Comparison of ENCODE assay signal across 19 cellular contexts in genomic region chr18:12036201-12036751, GRCh38. TPM values are rescaled to one million over a fixed set of nuclear protein-coding genes. Genes with fewer than 3 reads are reported as not detected.
DNase-seq lines count a peak whose midpoint lies in the region; TF ChIP-seq lines count a peak whose summit lies in the region.
"Had no signal": no experiment of that assay in that cellular context is flagged by ENCODE, and none has a peak within 500 bp of the region (broad histone marks: within the 10 kb centered on the region; RNA-seq: fewer than 3 reads in every experiment).

No MANE protein-coding gene starts in this region.

- no peaks in the 10 kb centered on the region for H3K36me3 ChIP-seq in right atrium auricular region

- no peak overlapping the region for H3K27ac ChIP-seq in right atrium auricular region
- peak overlapping the region; percentile 34 for H3K27ac ChIP-seq in epithelial cell of prostate
- H3K27ac ChIP-seq: BLaER1 had no signal

- DNase-seq in right atrium auricular region (ENCODE audit: low spot score): peak; percentile 47
- no peak for DNase-seq in cardiac septum (ENCODE audit: low spot score)
- no peak for DNase-seq in epithelial cell of prostate (ENCODE audit: low read depth, low spot score)
- no peak for DNase-seq in LoVo (ENCODE audit: low spot score)
- no peak for DNase-seq in posterior vena cava (ENCODE audit: low spot score)
- no peak for DNase-seq in GM13977 (ENCODE audit: low spot score)
- no peak for DNase-seq in effector CD4-positive, alpha-beta T cell
- DNase-seq: CD8-positive, alpha-beta T cell; DMS79 treated with DMSO at 0.1 percent for 48 hours; NCI-H187; NCI-H2171; NK-92 treated with Interleukin-12 subunit alpha and Interleukin-12 subunit beta, amount 100 ng/mL, for 24 hours; RPMI8226; SIG-M5 had no signal

- intact Hi-C loops in cardiac septum (cut with DNase I) (loop anchor here (5.0 to 10.0 kb wide), 2 partner anchors 51 to 304 kb away; partner anchors contain the start of gene IMPA2), posterior vena cava (cut with DNase I) (loop anchor here in 1 of 2 donors (10.0 kb wide), 1 partner anchor 101 kb away; no protein-coding TSS in a partner anchor)

- no peaks in the 10 kb centered on the region for H3K36me3 Mint-ChIP-seq in nephron (ENCODE audit: low read depth)
- H3K36me3 Mint-ChIP-seq: CD8-positive, alpha-beta T cell had no signal

- H3K4me3 Mint-ChIP-seq in nephron: peak overlapping the region; percentile 24 to 56 (median 45)
- H3K4me3 Mint-ChIP-seq: CD8-positive, alpha-beta T cell had no signal

- H3K4me1 ChIP-seq in right atrium auricular region: peaks cover 0 to 11% of the 10 kb centered on the region in 2 donors

- no peaks in the 10 kb centered on the region for H3K9me3 ChIP-seq in right atrium auricular region
- H3K9me3 ChIP-seq: BLaER1 had no signal

- no peaks in the 10 kb centered on the region for H3K9me3 Mint-ChIP-seq in nephron
- H3K9me3 Mint-ChIP-seq: CD8-positive, alpha-beta T cell; IgD-negative memory B cell had no signal

- no peak overlapping the region for H3K4me3 ChIP-seq in right atrium auricular region
- H3K4me3 ChIP-seq: BLaER1 had no signal

- H3K4me1 Mint-ChIP-seq in nephron: peaks cover 16% of the 10 kb centered on the region

- H3K27me3 Mint-ChIP-seq in nephron (ENCODE audit: low read depth): peaks cover 26% of the 10 kb centered on the region

- TF ChIP-seq CTCF in right atrium auricular region (IDR thresholded peaks at IDR 0.05) (no peak), nephron (IDR thresholded peaks at IDR 0.05; ENCODE audit: unreplicated experiment in 3 of 3) (no peak), GM13977 (IDR thresholded peaks at IDR 0.05; ENCODE audit: extremely low read depth, insufficient read depth, missing control alignments) (no peak)

- H3K27me3 ChIP-seq in right atrium auricular region: no peaks in the 10 kb centered on the region

- in situ Hi-C loops in GM13977 (cut with MboI; ENCODE audit: low pct_unique_long_range_greater_than_20kb, low sequenced_read_pairs, unreplicated experiment): loop anchor here (25.0 kb wide), 2 partner anchors 99 to 299 kb away; no protein-coding TSS in a partner anchor

- no peak overlapping the region for H3K27ac Mint-ChIP-seq in nephron
- H3K27ac Mint-ChIP-seq: CD8-positive, alpha-beta T cell; IgD-negative memory B cell had no signal

RNA-seq across cellular contexts. Expression of gene IMPA2, which starts 55.0 kb away (rescaled TPM):
- 10 to 100 TPM; 20.2 to 22.9 TPM for total RNA-seq in right atrium auricular region
- total RNA-seq in cardiac septum: 19.9 TPM
- 10 to 100 TPM; 14.9 to 31.5 TPM for total RNA-seq in posterior vena cava

RNA-seq across cellular contexts. Expression of gene ANKRD62, which starts 57.4 kb away (rescaled TPM):
- total RNA-seq in right atrium auricular region (not detected), cardiac septum (not detected), posterior vena cava (under 1 TPM in 1 of 2 donors, not detected in 1; 0.05 TPM)
- total RNA-seq: A172; CD8-positive, alpha-beta T cell; LHCN-M2 had no signal
